Comparison of ENCODE assay signal across 1 cellular context in genomic region chr7:129875745-129876411, GRCh38.
A peak's percentile ranks its signal among the peaks of the same experiment; 100 is the strongest.
TF ChIP-seq lines count a peak whose summit lies in the region.

No MANE protein-coding gene starts in this region.

TF ChIP-seq in K562, 482 proteins besides CTCF, POLR2A, EP300 and RAD21 (continued from another document and continues in another):
- TF ChIP-seq USF2 (CRISPR knock-in tag; IDR thresholded peaks at IDR 0.05) (no peak), ATF6 (CRISPR knock-in tag; IDR thresholded peaks at IDR 0.05) (no peak), NBN (IDR thresholded peaks at IDR 0.05; ENCODE audit: low read depth) (peak; percentile 56; the same call in 1 of the 2 replicates), NELFE (IDR thresholded peaks at IDR 0.05; ENCODE audit: insufficient read depth, insufficient read length) (no peak), HSF4 (CRISPR knock-in tag; IDR thresholded peaks at IDR 0.05; ENCODE audit: borderline replicate concordance) (peak; percentile 81), KAT2B (IDR thresholded peaks at IDR 0.05; ENCODE audit: low read depth, low read length) (no peak), YY1 (IDR thresholded peaks at IDR 0.05; ENCODE audit: borderline replicate concordance in 1 of 3, control insufficient read depth in 1 of 3, extremely low read depth in 1 of 3, insufficient read depth in 3 of 3, insufficient read length in 1 of 3, insufficient replicate concordance in 2 of 3, low read depth in 1 of 3, low read length in 2 of 3) (no peak), SMARCB1 (IDR thresholded peaks at IDR 0.05; ENCODE audit: insufficient read length, low read depth) (no peak), CBFA2T3 (IDR thresholded peaks at IDR 0.05) (peak; percentile 59), ARID1B (IDR thresholded peaks at IDR 0.05) (peak; percentile 76), ZNF217 (CRISPR knock-in tag; IDR thresholded peaks at IDR 0.05) (no peak), BCL6 (CRISPR knock-in tag; IDR thresholded peaks at IDR 0.05) (0 out of 2 replicates have a peak, but pooled peaks have one; percentile 70), XRCC3 (IDR thresholded peaks at IDR 0.05) (no peak), LCOR (CRISPR knock-in tag; IDR thresholded peaks at IDR 0.05) (0 out of 2 replicates have a peak, but pooled peaks have one; percentile 22), SMAD3 (CRISPR knock-in tag; conservative IDR thresholded peaks at IDR 0.05) (no peak), PML (IDR thresholded peaks at IDR 0.05; ENCODE audit: low read length) (no peak), NFE2L1 (tag; IDR thresholded peaks at IDR 0.05; ENCODE audit: borderline replicate concordance, low read depth) (no peak), MIER1 (IDR thresholded peaks at IDR 0.05; ENCODE audit: low read depth) (no peak), KDM1A (IDR thresholded peaks at IDR 0.05) (peak; percentile 34 to 43; a peak in 1 of 4 replicates), ZNF592 (IDR thresholded peaks at IDR 0.05) (peak; percentile 93), TEAD1 (CRISPR knock-in tag; IDR thresholded peaks at IDR 0.05) (0 out of 4 replicates have a peak, but pooled peaks of 1 of the 2 experiments have one; percentile 38), ZC3H4 (CRISPR knock-in tag; IDR thresholded peaks at IDR 0.05; ENCODE audit: borderline replicate concordance) (no peak), MTA3 (IDR thresholded peaks at IDR 0.05; ENCODE audit: borderline replicate concordance) (peak; percentile 80), NR4A1 (CRISPR knock-in tag; IDR thresholded peaks at IDR 0.05) (no peak), NR4A1 (tag; IDR thresholded peaks at IDR 0.05) (peak; percentile 65; the same call in 1 of the 2 replicates), MEF2D (tag; conservative IDR thresholded peaks at IDR 0.05; ENCODE audit: low read depth) (0 out of 2 replicates have a peak, but pooled peaks have one; percentile 37), ZBTB40 (IDR thresholded peaks at IDR 0.05) (peak; percentile 52; the same call in 1 of the 2 replicates), ZBTB40 (CRISPR knock-in tag; IDR thresholded peaks at IDR 0.05) (no peak), SUPT5H (IDR thresholded peaks at IDR 0.05) (no peak), ZKSCAN3 (CRISPR knock-in tag; IDR thresholded peaks at IDR 0.05) (no peak), HDAC1 (IDR thresholded peaks at IDR 0.05) (peak in 1 of 2 experiments; percentile 43; a peak in 1 of 4 replicates), GABPB2 (CRISPR knock-in tag; conservative IDR thresholded peaks at IDR 0.05) (no peak), NFIC (IDR thresholded peaks at IDR 0.05) (peak; percentile 66), NEUROD1 (IDR thresholded peaks at IDR 0.05; ENCODE audit: borderline replicate concordance, low read depth, low read length, partially characterized antibody) (no peak), ZNF316 (IDR thresholded peaks at IDR 0.05) (peak; percentile 92), ZNF280A (IDR thresholded peaks at IDR 0.05; ENCODE audit: low read depth, partially characterized antibody) (no peak), TCF3 (CRISPR knock-in tag; IDR thresholded peaks at IDR 0.05) (peak; percentile 29; the same call in 1 of the 2 replicates), JUND (IDR thresholded peaks at IDR 0.05; ENCODE audit: borderline replicate concordance, low read depth, low read length) (no peak; the same call in 1 of the 2 replicates), JUND (tag; IDR thresholded peaks at IDR 0.05; ENCODE audit: borderline replicate concordance, low read depth, low read length) (peak; percentile 87; the same call in 2 of the 3 replicates), NFATC3 (IDR thresholded peaks at IDR 0.05) (no peak), ZNF644 (tag; IDR thresholded peaks at IDR 0.05; ENCODE audit: low read depth) (no peak), ZKSCAN1 (IDR thresholded peaks at IDR 0.05; ENCODE audit: low read depth, low read length) (no peak), SMARCA4 (IDR thresholded peaks at IDR 0.05) (peak; percentile 82), MTA2 (IDR thresholded peaks at IDR 0.05; ENCODE audit: low read depth) (peak; percentile 7; the same call in 1 of the 2 replicates), NFE2 (IDR thresholded peaks at IDR 0.05; ENCODE audit: low read depth) (peak; percentile 91), CREB3L1 (IDR thresholded peaks at IDR 0.05; ENCODE audit: borderline replicate concordance, low read depth) (peak; percentile 48; the same call in 1 of the 2 replicates), BACH1 (tag; IDR thresholded peaks at IDR 0.05) (peak; percentile 69; the same call in 1 of the 2 replicates), SRSF9 (IDR thresholded peaks at IDR 0.05; ENCODE audit: borderline replicate concordance, low read depth, low read length) (no peak)
